8 cellular contexts compared by ENCODE assay signal in the genomic region with DNA sequence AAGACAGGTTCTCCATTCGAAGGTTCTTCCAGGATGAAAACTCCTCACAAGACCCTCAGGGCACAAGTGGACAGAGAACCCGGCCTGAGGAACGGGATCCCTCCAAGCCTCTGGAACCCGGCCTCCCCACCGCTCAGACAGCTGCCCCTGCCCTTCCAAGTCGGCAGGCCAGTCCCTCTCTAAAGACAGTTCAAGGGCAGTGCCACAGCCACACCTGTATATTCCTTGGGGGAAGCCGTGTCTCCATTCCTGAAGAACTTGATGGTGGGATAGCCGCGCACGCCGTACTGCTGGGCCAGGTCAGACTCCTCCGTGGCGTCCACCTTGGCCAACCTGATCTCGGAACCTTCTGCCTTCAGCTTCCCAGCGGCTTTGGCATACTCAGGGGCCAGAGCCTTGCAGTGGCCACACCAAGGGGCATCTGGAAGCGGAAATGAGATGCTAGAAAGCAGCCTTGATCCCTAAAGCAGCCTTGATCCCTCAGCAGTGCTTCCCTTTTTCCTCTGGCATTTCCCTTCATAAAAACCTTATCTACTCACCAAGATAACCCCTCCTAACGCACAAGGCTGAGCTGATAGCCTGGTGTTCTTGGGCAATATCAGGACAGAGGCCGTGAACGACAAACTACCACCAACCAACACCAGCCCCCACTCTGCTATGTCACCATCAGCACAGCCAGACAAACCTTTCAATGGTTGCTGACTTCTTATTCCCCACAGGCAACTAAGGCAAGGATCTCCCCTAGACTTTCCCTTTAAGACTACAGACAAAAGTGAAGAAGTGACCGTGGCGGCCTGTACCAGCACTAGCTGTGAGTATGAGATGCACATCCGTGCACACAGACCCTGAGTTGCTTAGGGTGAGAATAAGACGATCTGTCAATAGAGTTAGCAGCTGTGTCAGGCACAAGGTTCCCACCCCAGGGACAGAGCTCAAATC. TPM values are rescaled to one million over a fixed set of nuclear protein-coding genes. Genes with fewer than 3 reads are reported as not detected.
A peak's percentile ranks its signal among the peaks of the same experiment; 100 is the strongest.
DNase-seq lines count a peak whose midpoint lies in the region; ATAC-seq, FAIRE-seq and TF ChIP-seq lines count a peak whose summit lies in the region.

No MANE protein-coding gene starts in this region.

- peaks cover 38% of the 10 kb centered on the region for H3K36me3 Mint-ChIP-seq in activated naive CD4-positive, alpha-beta T cell treated with anti-CD3 and anti-CD28 coated beads for 36 hours (ENCODE audit: low read depth)
- peaks cover 60% of the 10 kb centered on the region for H3K36me3 Mint-ChIP-seq in activated naive CD8-positive, alpha-beta T cell treated with anti-CD3 and anti-CD28 coated beads, Interleukin-2, amount 50 U/mL, for 24 hours (ENCODE audit: low read depth)

- peak overlapping the region; percentile 82 for H3K4me3 Mint-ChIP-seq in activated naive CD4-positive, alpha-beta T cell treated with anti-CD3 and anti-CD28 coated beads for 36 hours
- peak overlapping the region; percentile 98 for H3K4me3 Mint-ChIP-seq in activated naive CD8-positive, alpha-beta T cell treated with anti-CD3 and anti-CD28 coated beads, Interleukin-2, amount 50 U/mL, for 24 hours

- H3K9me3 ChIP-seq in liver (ENCODE audit: control insufficient read depth in 4 of 4, low read length in 3 of 4) (no peaks in the 10 kb centered on the region), upper lobe of left lung (no peaks in the 10 kb centered on the region)

- peaks cover 49% of the 10 kb centered on the region for H3K4me1 Mint-ChIP-seq in activated naive CD4-positive, alpha-beta T cell treated with anti-CD3 and anti-CD28 coated beads for 36 hours (ENCODE audit: low read depth)
- peaks cover 50% of the 10 kb centered on the region for H3K4me1 Mint-ChIP-seq in activated naive CD8-positive, alpha-beta T cell treated with anti-CD3 and anti-CD28 coated beads, Interleukin-2, amount 50 U/mL, for 24 hours

- TF ChIP-seq CTCF in liver (IDR thresholded peaks at IDR 0.05; ENCODE audit: low read depth, low read length, missing input control) (no peak), upper lobe of left lung (IDR thresholded peaks at IDR 0.05) (no peak), GM20000 (IDR thresholded peaks at IDR 0.05; ENCODE audit: extremely low read depth, missing control alignments) (no peak)

- no peaks in the 10 kb centered on the region for H3K9me3 Mint-ChIP-seq in activated naive CD4-positive, alpha-beta T cell treated with anti-CD3 and anti-CD28 coated beads for 36 hours
- no peaks in the 10 kb centered on the region for H3K9me3 Mint-ChIP-seq in activated naive CD8-positive, alpha-beta T cell treated with anti-CD3 and anti-CD28 coated beads, Interleukin-2, amount 50 U/mL, for 24 hours

- WGBS in liver: 24% methylated on average over 23 of the region's 23 CpGs
- WGBS in upper lobe of left lung, 2 donors: 57 to 60% methylated on average over 19 to 23 of the region's 23 CpGs

- no peak for TF ChIP-seq RAD21 in liver (IDR thresholded peaks at IDR 0.05)

- peak overlapping the region; percentile 47 to 88 for H3K9ac ChIP-seq in liver (ENCODE audit: low read depth in 1 of 2, low read length in 2 of 2)

- no peak for ATAC-seq in activated naive CD8-positive, alpha-beta T cell treated with anti-CD3 and anti-CD28 coated beads, Interleukin-2, amount 50 U/mL, for 24 hours
- ATAC-seq in upper lobe of left lung (ENCODE audit: low FRiP score in 2 of 2) (no peak), HG02763 (IDR thresholded peaks at IDR 0.05; ENCODE audit: unreplicated experiment) (no peak)

- H3K27ac Mint-ChIP-seq in activated naive CD4-positive, alpha-beta T cell treated with anti-CD3 and anti-CD28 coated beads for 36 hours: peak overlapping the region; percentile 40
- H3K27ac Mint-ChIP-seq in activated naive CD8-positive, alpha-beta T cell treated with anti-CD3 and anti-CD28 coated beads, Interleukin-2, amount 50 U/mL, for 24 hours: peak overlapping the region; percentile 92

- H3K27me3 ChIP-seq in liver (ENCODE audit: control insufficient read depth in 4 of 4, insufficient read depth in 4 of 4, low read length in 3 of 4) (no peaks in the 10 kb centered on the region), upper lobe of left lung (no peaks in the 10 kb centered on the region)

- H3K27ac ChIP-seq in liver (ENCODE audit: low read depth in 1 of 2, low read length in 2 of 2) (peak overlapping the region; percentile 83 to 84), upper lobe of left lung (peak overlapping the region; percentile 89 to 98 (median 94))

- TF ChIP-seq POLR2A in upper lobe of left lung (IDR thresholded peaks at IDR 0.05): no peak

- peaks cover 5 to 57% (median 45%) of the 10 kb centered on the region in 4 donors for H3K4me1 ChIP-seq in liver (ENCODE audit: control insufficient read depth in 4 of 4, insufficient read depth in 4 of 4, low read length in 3 of 4)
- peaks cover 36 to 63% (median 38%) of the 10 kb centered on the region in 4 donors for H3K4me1 ChIP-seq in upper lobe of left lung

- TF ChIP-seq EP300 in upper lobe of left lung (IDR thresholded peaks at IDR 0.05): no peak

- H3K36me3 ChIP-seq in liver (ENCODE audit: control insufficient read depth in 4 of 4, insufficient read depth in 3 of 4, low read depth in 1 of 4, low read length in 3 of 4) (peaks cover 12 to 18% (median 13%) of the 10 kb centered on the region in 4 donors), upper lobe of left lung (peaks cover 10 to 60% (median 28%) of the 10 kb centered on the region in 4 donors)

- intact Hi-C loops in activated naive CD4-positive, alpha-beta T cell treated with anti-CD3 and anti-CD28 coated beads for 36 hours (cut with micrococcal nuclease): no loop called here

- CTCF ChIA-PET in activated naive CD4-positive, alpha-beta T cell treated with anti-CD3 and anti-CD28 coated beads for 36 hours (lab: Charles Lee): interaction anchor here (0.6 to 0.7 kb wide), 3 partner anchors 11 to 124 kb away, joined by 3 to 7 read pairs (median 3); no protein-coding TSS in a partner anchor

- H3K27me3 Mint-ChIP-seq in activated naive CD4-positive, alpha-beta T cell treated with anti-CD3 and anti-CD28 coated beads for 36 hours (ENCODE audit: low read depth): no peaks in the 10 kb centered on the region
- H3K27me3 Mint-ChIP-seq in activated naive CD8-positive, alpha-beta T cell treated with anti-CD3 and anti-CD28 coated beads, Interleukin-2, amount 50 U/mL, for 24 hours: peaks cover 3% of the 10 kb centered on the region

- no peak for FAIRE-seq in RCC 7860 (lab: Jason Lieb, UNC)

- peak; percentile 20 for DNase-seq in activated naive CD4-positive, alpha-beta T cell treated with anti-CD3 and anti-CD28 coated beads for 36 hours
- no peak for DNase-seq in activated naive CD4-positive, alpha-beta T cell treated with Interleukin-2 at 50 U/mL for 16 hours
- DNase-seq in activated naive CD8-positive, alpha-beta T cell treated with anti-CD3 and anti-CD28 coated beads, Interleukin-2, amount 50 U/mL, for 24 hours: no peak
- DNase-seq in upper lobe of left lung: no peak
- DNase-seq in GM20000 (ENCODE audit: low spot score): no peak
- DNase-seq in RCC 7860 (ENCODE audit: low spot score): no peak

- peak overlapping the region; percentile 94 for H3K4me3 ChIP-seq in liver (ENCODE audit: low read depth in 1 of 3, low read length in 3 of 3)
- H3K4me3 ChIP-seq in upper lobe of left lung: peak overlapping the region; percentile 91 to 100 (median 94)

TF ChIP-seq in liver, 16 proteins besides CTCF, POLR2A, EP300 and RAD21:
- TF ChIP-seq FOXA1 (IDR thresholded peaks at IDR 0.05): no peak
- TF ChIP-seq, protein P1, sequence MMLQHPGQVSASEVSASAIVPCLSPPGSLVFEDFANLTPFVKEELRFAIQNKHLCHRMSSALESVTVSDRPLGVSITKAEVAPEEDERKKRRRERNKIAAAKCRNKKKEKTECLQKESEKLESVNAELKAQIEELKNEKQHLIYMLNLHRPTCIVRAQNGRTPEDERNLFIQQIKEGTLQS (IDR thresholded peaks at IDR 0.05): no peak
- TF ChIP-seq NR2F2 (IDR thresholded peaks at IDR 0.05): peak; percentile 41
- TF ChIP-seq YY1 (IDR thresholded peaks at IDR 0.05): peak; percentile 20

RNA-seq across cellular contexts. Expression of a gene that starts 1.1 kb away (rescaled TPM):
- 100 to 1,000 TPM; 273 to 276 TPM for total RNA-seq in activated naive CD4-positive, alpha-beta T cell treated with anti-CD3 and anti-CD28 coated beads for 36 hours
- 1,000 to 10,000 TPM; 1,086 to 3,361 TPM for total RNA-seq in liver
- polyA plus RNA-seq in liver: 1,000 to 10,000 TPM in 1 of 2 donors, 100 to 1,000 TPM in 1; 1,000 to 2,066 TPM
- total RNA-seq in upper lobe of left lung: 100 to 1,000 TPM; 374 to 627 (median 531) TPM

RNA-seq across cellular contexts. Expression of a gene that starts 11.9 kb away (rescaled TPM):
- total RNA-seq in activated naive CD4-positive, alpha-beta T cell treated with anti-CD3 and anti-CD28 coated beads for 36 hours: 100 to 1,000 TPM; 355 to 389 TPM
- total RNA-seq in liver (10 to 100 TPM; 35.5 to 47.3 TPM), upper lobe of left lung (100 to 1,000 TPM; 171 to 522 (median 302) TPM)
- 100 to 1,000 TPM; 103 to 142 TPM for polyA plus RNA-seq in liver

RNA-seq across cellular contexts. Expression of a gene that starts 24.4 kb away (rescaled TPM):
- total RNA-seq in activated naive CD4-positive, alpha-beta T cell treated with anti-CD3 and anti-CD28 coated beads for 36 hours: not detected
- not detected for total RNA-seq in liver
- polyA plus RNA-seq in liver: under 1 TPM; 0.31 to 0.35 TPM
- total RNA-seq in upper lobe of left lung: not detected

RNA-seq across cellular contexts. Expression of a gene that starts 26.1 kb away (rescaled TPM):
- total RNA-seq in activated naive CD4-positive, alpha-beta T cell treated with anti-CD3 and anti-CD28 coated beads for 36 hours: 10 to 100 TPM; 53.7 to 55.6 TPM
- total RNA-seq in liver (10 to 100 TPM; 16.6 to 42.0 TPM), upper lobe of left lung (100 to 1,000 TPM in 1 of 6 donors, 10 to 100 TPM in 5; 30.1 to 106 (median 70.1) TPM)
- 10 to 100 TPM; 24.2 to 28.2 TPM for polyA plus RNA-seq in liver

RNA-seq across cellular contexts. Expression of a gene that starts 32.1 kb away (rescaled TPM):
- 100 to 1,000 TPM; 213 to 217 TPM for total RNA-seq in activated naive CD4-positive, alpha-beta T cell treated with anti-CD3 and anti-CD28 coated beads for 36 hours
- total RNA-seq in liver: 10 to 100 TPM; 22.6 to 67.4 TPM
- 10 to 100 TPM in 1 of 2 donors, 1 to 10 TPM in 1; 2.5 to 24.6 TPM for polyA plus RNA-seq in liver
- total RNA-seq in upper lobe of left lung: 10 to 100 TPM; 43.0 to 71.0 (median 60.1) TPM
